10 cellular contexts compared by ENCODE assay signal in genomic region chr2:105812180-105813044, GRCh38.
DNase-seq lines count a peak whose midpoint lies in the region; ATAC-seq and TF ChIP-seq lines count a peak whose summit lies in the region.
"Had no signal": no experiment of that assay in that cellular context is flagged by ENCODE, and none has a peak within 500 bp of the region (broad histone marks: within the 10 kb centered on the region; RNA-seq: fewer than 3 reads in every experiment).

No MANE protein-coding gene starts in this region.

- no peaks in the 10 kb centered on the region for H3K27me3 ChIP-seq in psoas muscle (ENCODE audit: insufficient read depth in 3 of 3, low read length in 2 of 3)
- H3K27me3 ChIP-seq: BLaER1 treated with 17β-estradiol and CSF1 and Interleukin-3, amounts not matched to agents 10 nM and 100 nM had no signal

- peaks cover 47% of the 10 kb centered on the region for H3K4me1 ChIP-seq in psoas muscle

- DNase-seq in NCI-H748 (lab: John Stamatoyannopoulos, UW; ENCODE audit: unreplicated experiment) (peak; percentile 47), NCI-H748 treated with DMSO at 0.1 percent for 48 hours (lab: John Stamatoyannopoulos, UW) (no peak), HCEC 1CT (peak; percentile 37), NCI-H2171 (lab: John Stamatoyannopoulos, UW) (peak; percentile 77), fibroblast of gingiva (ENCODE audit: low read depth) (peak; percentile 32), psoas muscle (peak in 1 of 2 donors; percentile 60), coronary artery (ENCODE audit: low spot score) (no peak)
- no peak for DNase-seq in effector CD8-positive, alpha-beta T cell (lab: John Stamatoyannopoulos, UW)

- H3K36me3 ChIP-seq in psoas muscle (ENCODE audit: insufficient read depth in 1 of 2, low read depth in 1 of 2) = peaks cover 2 to 9% of the 10 kb centered on the region in 2 donors

- TF ChIP-seq CTCF in psoas muscle (IDR thresholded peaks at IDR 0.05) (no peak), coronary artery (IDR thresholded peaks at IDR 0.05) (no peak)

- ATAC-seq in psoas muscle = peak; percentile 72 to 83 (median 80)

- no peaks in the 10 kb centered on the region for H3K9me3 ChIP-seq in psoas muscle

- H3K4me3 ChIP-seq in psoas muscle = peak overlapping the region; percentile 1
- no peak overlapping the region for H3K4me3 ChIP-seq in coronary artery
- H3K4me3 ChIP-seq: BLaER1 treated with 17β-estradiol and CSF1 and Interleukin-3, amounts not matched to agents 10 nM and 100 nM; skin epidermis had no signal

- intact Hi-C loops in psoas muscle (cut with DNase I) = no loop called here

- 30 to 44% (median 36%) methylated on average over 12 of the region's 12 CpGs for WGBS in psoas muscle, 3 donors

- H3K27ac ChIP-seq in psoas muscle (peak overlapping the region; percentile 32), coronary artery (peak overlapping the region in 1 of 2 donors; percentile 43)
- H3K27ac ChIP-seq: BLaER1 treated with 17β-estradiol and CSF1 and Interleukin-3, amounts not matched to agents 10 nM and 100 nM had no signal

Comparison
In these comparisons a context has a peak if more than half of its experiments do, and no peak if none do; other contexts are left out.
1. DNase-seq: peak in NCI-H748 (single experiment), HCEC 1CT (single experiment), NCI-H2171 (single experiment) and fibroblast of gingiva (single experiment); none in NCI-H748 treated with DMSO at 0.1 percent for 48 hours (single experiment), effector CD8-positive, alpha-beta T cell (single experiment) and coronary artery (single experiment).